ENCODE assay signal across 7 cellular contexts in the genomic region with DNA sequence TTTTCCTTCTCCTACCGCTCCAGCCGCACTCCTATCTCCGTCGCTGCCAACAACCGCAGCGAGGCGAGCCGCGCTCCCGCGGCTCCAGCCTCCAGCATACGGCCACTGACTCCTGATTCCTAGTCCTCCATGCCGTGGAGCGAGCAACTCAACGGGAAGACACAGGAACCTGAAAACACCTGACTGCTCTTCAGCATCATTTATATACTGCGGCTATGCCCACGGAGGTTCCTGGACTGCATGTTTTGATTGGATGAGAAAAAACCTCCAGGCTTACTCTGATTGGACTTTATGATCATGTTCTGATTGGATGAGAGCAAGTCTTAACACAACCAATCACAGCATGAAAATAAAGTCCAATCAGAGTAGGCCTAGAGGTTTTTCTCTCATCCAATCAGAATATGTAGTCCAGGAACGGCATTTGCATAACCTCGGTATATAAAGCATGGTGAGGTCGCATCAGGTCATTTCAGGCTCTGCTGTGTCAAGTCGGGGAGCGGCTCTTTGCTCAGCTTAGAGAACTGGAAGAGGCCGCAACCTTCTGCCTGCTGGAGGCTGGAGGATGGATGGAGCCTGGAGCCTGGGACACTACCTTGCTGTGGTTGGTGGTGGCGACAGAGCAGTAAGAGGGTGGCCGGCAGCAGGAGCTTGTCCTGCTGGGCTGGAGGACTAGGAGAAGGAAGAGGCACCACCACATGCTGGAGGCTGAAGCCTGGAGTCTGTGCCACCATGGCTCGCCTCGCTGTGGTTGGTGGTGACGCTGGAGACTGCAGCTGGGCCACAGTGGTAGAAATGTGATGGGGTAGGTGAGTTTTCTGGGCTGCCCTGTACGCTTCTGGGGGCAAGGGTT.
DNase-seq lines count a peak whose midpoint lies in the region; ATAC-seq, FAIRE-seq and TF ChIP-seq lines count a peak whose summit lies in the region.
"Not testable (repeated sequence)": the region's sequence is repeated elsewhere in the genome, so short reads cannot be mapped to it uniquely, and the experiment has no call there.

No MANE protein-coding gene starts in this region.

- H3K27ac ChIP-seq in K562 (ENCODE audit: extremely low read depth, low read depth, low read length), result peak overlapping the region; percentile 91

- in situ Hi-C loops in K562 (cut with MboI), result not testable (repeated sequence)

- peaks cover 21% of the 10 kb centered on the region for H3K36me3 Mint-ChIP-seq in Caco-2 (ENCODE audit: insufficient read depth, unreplicated experiment)

- not testable (repeated sequence) for DNase-seq in Caco-2
- DNase-seq in MG63 (peak; percentile 11), NCI-H146 treated with DMSO at 0.1 percent for 48 hours (lab: John Stamatoyannopoulos, UW; ENCODE audit: unreplicated experiment) (peak; percentile 88), NCI-H2196 treated with DMSO at 0.1 percent for 48 hours (lab: John Stamatoyannopoulos, UW; ENCODE audit: unreplicated experiment) (peak; percentile 34), NCI-H748 treated with DMSO at 0.1 percent for 48 hours (lab: John Stamatoyannopoulos, UW) (peak; percentile 98), SHP77 (lab: John Stamatoyannopoulos, UW) (peak; percentile 77 to 80), K562 (ENCODE audit: extremely low read depth in 1 of 4, low spot score in 3 of 4) (peak; percentile 57 to 95 (median 69))

- not testable (repeated sequence) for H3K4me1 ChIP-seq in Caco-2; K562 (replicated peaks in 1 of 2; ENCODE audit: control insufficient read depth in 2 of 2, insufficient read depth in 2 of 2, low read length in 2 of 2)

- intact Hi-C loops in Caco-2 (cut with micrococcal nuclease; ENCODE audit: unreplicated experiment) (loop anchor here (5.0 kb wide), 1 partner anchor 37 kb away; no protein-coding TSS in a partner anchor), K562 (cut with micrococcal nuclease) (loop anchor here (10.0 kb wide), 5 partner anchors 45 to 485 kb away; partner anchors contain the start of gene WSB1)

- not testable (repeated sequence) for H3K9me3 ChIP-seq in Caco-2; MG63; K562 (replicated peaks; ENCODE audit: control insufficient read depth, insufficient read depth, low read depth, low read length)

- not testable (repeated sequence) for H3K27ac Mint-ChIP-seq in Caco-2 (ENCODE audit: unreplicated experiment)

- H3K27me3 Mint-ChIP-seq in Caco-2 (ENCODE audit: insufficient read depth, unreplicated experiment), result peaks cover 15% of the 10 kb centered on the region

- not testable (repeated sequence) for H3K9me1 ChIP-seq in K562 (ENCODE audit: control insufficient read depth, insufficient read depth, low read length)

- not testable (repeated sequence) for H3K36me3 ChIP-seq in Caco-2 (ENCODE audit: control insufficient read depth, insufficient read depth, low read length); MG63
- H3K36me3 ChIP-seq in K562 (ENCODE audit: control insufficient read depth, insufficient read depth, low read length), result peaks cover 22% of the 10 kb centered on the region; the same call in 2 of the 3 replicates

- FAIRE-seq in K562 (lab: Jason Lieb, UNC), result peak; percentile 64

- peak overlapping the region; percentile 97 for H3K4me2 ChIP-seq in K562 (ENCODE audit: insufficient read depth, low read length)

- H3K79me2 ChIP-seq in K562 (ENCODE audit: control insufficient read depth, insufficient read depth, low read length), result peaks cover 97% of the 10 kb centered on the region

- not testable (repeated sequence) for TF ChIP-seq EP300 in K562 (IDR thresholded peaks at IDR 0.05; ENCODE audit: low read length)

- TF ChIP-seq RAD21 in K562 (CRISPR knock-in tag; conservative IDR thresholded peaks at IDR 0.05 in 1 of 2, IDR thresholded peaks at IDR 0.05 in 1 of 2), result peak in 1 of 2 experiments; percentile 22; a peak in 1 of 4 replicates

- H3K4me1 Mint-ChIP-seq in Caco-2 (ENCODE audit: low read depth, unreplicated experiment), result not testable (repeated sequence)

- TF ChIP-seq POLR2A in K562 (conservative IDR thresholded peaks at IDR 0.05), result peak; percentile 99

- not testable (repeated sequence) for BruUV-seq in Caco-2 (replicated peaks; lab: Mats Ljungman, UMichigan)
- TSS peak; percentile 36 for BruUV-seq in K562 (replicated peaks; lab: Mats Ljungman, UMichigan)

- H4K20me1 ChIP-seq in K562 (replicated peaks; ENCODE audit: control insufficient read depth, insufficient read depth, low read length), result peaks cover 28% of the 10 kb centered on the region

- not testable (repeated sequence) for H3K9me3 Mint-ChIP-seq in Caco-2 (ENCODE audit: unreplicated experiment)

- H3K4me3 Mint-ChIP-seq in Caco-2 (ENCODE audit: unreplicated experiment), result peak overlapping the region; percentile 36

- ATAC-seq in K562, result peak; percentile 87

- peak overlapping the region; percentile 92 to 99 for H3K9ac ChIP-seq in K562 (ENCODE audit: insufficient read depth in 1 of 2, low read depth in 2 of 2, low read length in 2 of 2)

- H3K4me3 ChIP-seq in Caco-2 (ENCODE audit: low read depth, low read length), result not testable (repeated sequence)
- H3K4me3 ChIP-seq in MG63, result peak overlapping the region; percentile 29
- H3K4me3 ChIP-seq in K562, result peak overlapping the region; percentile 83

- CTCF ChIA-PET in Caco-2 (lab: Charles Lee); K562 (lab: Yijun Ruan, JAX; ENCODE audit: low intra/inter-chr PET ratio): not testable (repeated sequence)

- POLR2A ChIA-PET in Caco-2 (lab: Charles Lee), result not testable (repeated sequence)
- POLR2A ChIA-PET in K562 (lab: Yijun Ruan, JAX), result interaction anchor here (0.6 to 3.8 kb wide), 36 partner anchors 9 to 1490 kb away, joined by 3 to 40 read pairs (median 4); partner anchors contain the start of gene WSB1

- 2% methylated on average over 26 of the region's 29 CpGs for WGBS in K562 (ENCODE audit: insufficient coverage, low coverage, missing lambda C conversion rate)

- not testable (repeated sequence) for H3K27me3 ChIP-seq in Caco-2 (replicated peaks; ENCODE audit: control insufficient read depth, insufficient read depth, low read length); K562 (ENCODE audit: control insufficient read depth in 2 of 2, insufficient read depth in 2 of 2, low read length in 2 of 2)
- peaks cover 12% of the 10 kb centered on the region for H3K27me3 ChIP-seq in MG63

- not testable (repeated sequence) for TF ChIP-seq CTCF in Caco-2 (IDR thresholded peaks at IDR 0.05; ENCODE audit: insufficient read depth in 1 of 2, low read depth in 1 of 2, low read length in 1 of 2, severe bottlenecking in 1 of 2, unreplicated experiment in 1 of 2); K562 (IDR thresholded peaks at IDR 0.05 in 2 of 3, conservative IDR thresholded peaks at IDR 0.05 in 1 of 3; ENCODE audit: insufficient read depth in 2 of 3, low read depth in 1 of 3, low read length in 3 of 3)

- not testable (repeated sequence) for H2AFZ ChIP-seq in K562 (ENCODE audit: low read depth, low read length)

TF ChIP-seq in K562, 482 proteins besides CTCF, POLR2A, EP300 and RAD21 (continues in another document):
- TF ChIP-seq ZBED1 (IDR thresholded peaks at IDR 0.05) (peak; percentile 65; the same call in 1 of the 2 replicates), SMAD1 (IDR thresholded peaks at IDR 0.05; ENCODE audit: low read depth, low read length, partially characterized antibody) (peak; percentile 93), NEUROD1 (IDR thresholded peaks at IDR 0.05; ENCODE audit: borderline replicate concordance, low read depth, low read length, partially characterized antibody) (peak; percentile 82), ZNF444 (CRISPR knock-in tag; IDR thresholded peaks at IDR 0.05) (peak; percentile 63; the same call in 1 of the 2 replicates), ZC3H8 (IDR thresholded peaks at IDR 0.05) (0 out of 2 replicates have a peak, but pooled peaks have one; percentile 25), SP1 (CRISPR knock-in tag; IDR thresholded peaks at IDR 0.05) (peak; percentile 88), PHF21A (IDR thresholded peaks at IDR 0.05; ENCODE audit: borderline replicate concordance, low read depth) (0 out of 2 replicates have a peak, but pooled peaks have one; percentile 30), MYC (CRISPR knock-in tag; IDR thresholded peaks at IDR 0.05; ENCODE audit: borderline replicate concordance, low read depth) (peak; percentile 41; the same call in 1 of the 2 replicates), JUND (tag; IDR thresholded peaks at IDR 0.05; ENCODE audit: borderline replicate concordance, low read depth, low read length) (peak; percentile 16; the same call in 1 of the 3 replicates), OTX1 (CRISPR knock-in tag; IDR thresholded peaks at IDR 0.05) (peak; percentile 83), ZNF175 (CRISPR knock-in tag; IDR thresholded peaks at IDR 0.05; ENCODE audit: low read depth) (peak; percentile 67; the same call in 1 of the 2 replicates)
- TF ChIP-seq, protein P1, sequence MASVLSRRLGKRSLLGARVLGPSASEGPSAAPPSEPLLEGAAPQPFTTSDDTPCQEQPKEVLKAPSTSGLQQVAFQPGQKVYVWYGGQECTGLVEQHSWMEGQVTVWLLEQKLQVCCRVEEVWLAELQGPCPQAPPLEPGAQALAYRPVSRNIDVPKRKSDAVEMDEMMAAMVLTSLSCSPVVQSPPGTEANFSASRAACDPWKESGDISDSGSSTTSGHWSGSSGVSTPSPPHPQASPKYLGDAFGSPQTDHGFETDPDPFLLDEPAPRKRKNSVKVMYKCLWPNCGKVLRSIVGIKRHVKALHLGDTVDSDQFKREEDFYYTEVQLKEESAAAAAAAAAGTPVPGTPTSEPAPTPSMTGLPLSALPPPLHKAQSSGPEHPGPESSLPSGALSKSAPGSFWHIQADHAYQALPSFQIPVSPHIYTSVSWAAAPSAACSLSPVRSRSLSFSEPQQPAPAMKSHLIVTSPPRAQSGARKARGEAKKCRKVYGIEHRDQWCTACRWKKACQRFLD (CRISPR knock-in tag; IDR thresholded peaks at IDR 0.05), result peak; percentile 94
- TF ChIP-seq, protein P2, sequence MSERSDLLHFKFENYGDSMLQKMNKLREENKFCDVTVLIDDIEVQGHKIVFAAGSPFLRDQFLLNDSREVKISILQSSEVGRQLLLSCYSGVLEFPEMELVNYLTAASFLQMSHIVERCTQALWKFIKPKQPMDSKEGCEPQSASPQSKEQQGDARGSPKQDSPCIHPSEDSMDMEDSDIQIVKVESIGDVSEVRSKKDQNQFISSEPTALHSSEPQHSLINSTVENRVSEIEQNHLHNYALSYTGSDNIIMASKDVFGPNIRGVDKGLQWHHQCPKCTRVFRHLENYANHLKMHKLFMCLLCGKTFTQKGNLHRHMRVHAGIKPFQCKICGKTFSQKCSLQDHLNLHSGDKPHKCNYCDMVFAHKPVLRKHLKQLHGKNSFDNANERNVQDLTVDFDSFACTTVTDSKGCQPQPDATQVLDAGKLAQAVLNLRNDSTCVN (CRISPR knock-in tag; IDR thresholded peaks at IDR 0.05), result peak; percentile 53; the same call in 1 of the 2 replicates
- not testable (repeated sequence) for TF ChIP-seq MYC (IDR thresholded peaks at IDR 0.05; ENCODE audit: low read depth, low read length); JUND (IDR thresholded peaks at IDR 0.05; ENCODE audit: borderline replicate concordance, low read depth, low read length)
